In genomic region chr7:70698219-70698832, GRCh38 we compare ENCODE assay signal across 8 cellular contexts.
DNase-seq lines count a peak whose midpoint lies in the region; TF ChIP-seq lines count a peak whose summit lies in the region.

No MANE protein-coding gene starts in this region.

- peak; percentile 69 for DNase-seq in A673 (ENCODE audit: low spot score)
- no peak for DNase-seq in GM06990 (ENCODE audit: extremely low read depth, insufficient read length)
- DNase-seq in NCI-H1694 treated with DMSO at 0.1 percent for 48 hours (lab: John Stamatoyannopoulos, UW) = peak; percentile 86
- peak; percentile 86 for DNase-seq in adipocyte (ENCODE audit: low read depth)
- DNase-seq in hippocampal formation (lab: John Stamatoyannopoulos, UW) = peak; percentile 7 to 80
- no peak for DNase-seq in stomach
- no peak for DNase-seq in HCEC 1CT
- no peak for DNase-seq in NK-92 (lab: John Stamatoyannopoulos, UW; ENCODE audit: unreplicated experiment)

- H3K4me1 ChIP-seq in A673 (ENCODE audit: insufficient read depth, low read length, poor library complexity, severe bottlenecking) (peaks cover 37% of the 10 kb centered on the region), adipocyte (ENCODE audit: control insufficient read depth, insufficient read depth, low read length) (peaks cover 37% of the 10 kb centered on the region), stomach (peaks cover 0 to 65% (median 39%) of the 10 kb centered on the region in 4 donors)

- no peak for TF ChIP-seq POLR2A in stomach (IDR thresholded peaks at IDR 0.05)

- CTCF ChIA-PET in A673 (lab: Charles Lee) = interaction anchor here (1.5 kb wide), 1 partner anchor 656 kb away, joined by 8 read pairs; no protein-coding TSS in a partner anchor

- no peak for TF ChIP-seq EP300 in stomach (IDR thresholded peaks at IDR 0.05)

- BruUV-seq in A673 (replicated peaks; lab: Mats Ljungman, UMichigan) = no TSS peak

- H3K27ac ChIP-seq in A673 (ENCODE audit: low read depth, low read length, poor library complexity, severe bottlenecking) = no peak overlapping the region
- H3K27ac ChIP-seq in stomach = no peak overlapping the region

- TF ChIP-seq CTCF in A673 (conservative IDR thresholded peaks at IDR 0.05; ENCODE audit: low read depth, low read length) (peak; percentile 83), GM06990 (IDR thresholded peaks at IDR 0.05; ENCODE audit: insufficient read depth, low read length, poor library complexity, severe bottlenecking) (peak; percentile 82), stomach (IDR thresholded peaks at IDR 0.05) (peak in 5 of 7 experiments; percentile 53 to 78 (median 74))

- H3K27me3 ChIP-seq in A673 (replicated peaks; ENCODE audit: insufficient read depth, low read depth, low read length, poor library complexity) (peaks cover 19% of the 10 kb centered on the region), GM06990 (replicated peaks; ENCODE audit: control insufficient read depth, insufficient read depth, low read length) (no peaks in the 10 kb centered on the region), adipocyte (replicated peaks; ENCODE audit: control insufficient read depth, insufficient read depth, low read length) (no peaks in the 10 kb centered on the region), stomach (peaks cover 0 to 18% (median 9%) of the 10 kb centered on the region in 3 donors)

- H3K9ac ChIP-seq in adipocyte (ENCODE audit: low read length) = no peak overlapping the region

- POLR2A ChIA-PET in A673 (lab: Charles Lee; ENCODE audit: low non-redundant PET) = interaction anchor here (0.6 kb wide), 1 partner anchor 599 kb away, joined by 11 read pairs; no protein-coding TSS in a partner anchor

- H3K9me3 ChIP-seq in A673 (ENCODE audit: low read depth, low read length, poor library complexity, severe bottlenecking) (no peaks in the 10 kb centered on the region), adipocyte (ENCODE audit: control insufficient read depth, low read length) (no peaks in the 10 kb centered on the region), stomach (no peaks in the 10 kb centered on the region)

- H3K4me3 ChIP-seq in A673 (ENCODE audit: low read depth, low read length, poor library complexity, severe bottlenecking) (no peak overlapping the region), GM06990 (replicated peaks; ENCODE audit: low read depth, low read length) (no peak overlapping the region; the same call in 1 of the 2 replicates), adipocyte (ENCODE audit: low read length) (no peak overlapping the region), stomach (no peak overlapping the region)

- intact Hi-C loops in A673 (cut with micrococcal nuclease; ENCODE audit: unreplicated experiment) (loop anchor here (2.0 to 10.0 kb wide), 4 partner anchors 184 to 656 kb away; no protein-coding TSS in a partner anchor), stomach (cut with DNase I; ENCODE audit: low total_unique reads) (loop anchor here (10.0 kb wide), 1 partner anchor 504 kb away; no protein-coding TSS in a partner anchor)

- H3K36me3 ChIP-seq in A673 (ENCODE audit: insufficient read depth, low read length, poor library complexity, severe bottlenecking) (no peaks in the 10 kb centered on the region), GM06990 (ENCODE audit: control insufficient read depth, insufficient read depth, low read length) (peaks cover 10% of the 10 kb centered on the region), adipocyte (ENCODE audit: control insufficient read depth, insufficient read depth, low read length, severe bottlenecking) (no peaks in the 10 kb centered on the region), stomach (peaks cover 0 to 15% (median 7%) of the 10 kb centered on the region in 4 donors)

- WGBS in stomach, 5 donors = 8 to 22% (median 11%) methylated on average over 2 of the region's 2 CpGs

Comparison
In these comparisons a context has a peak if more than half of its experiments do, and no peak if none do; other contexts are left out.
1. DNase-seq: peak in A673 (single experiment), NCI-H1694 treated with DMSO at 0.1 percent for 48 hours (single experiment), adipocyte (single experiment) and hippocampal formation (2 of 2); none in GM06990 (single experiment), stomach (single experiment), HCEC 1CT (single experiment) and NK-92 (single experiment).
2. Peak in every context shown above with its lines, with median percentiles within 50 percentile points of each other: CTCF ChIP-seq.